15 cellular contexts compared by ENCODE assay signal in genomic region chr16:89741342-89742014, GRCh38. TPM values are rescaled to one million over a fixed set of nuclear protein-coding genes. Genes with fewer than 3 reads are reported as not detected.
DNase-seq lines count a peak whose midpoint lies in the region; ATAC-seq, FAIRE-seq and TF ChIP-seq lines count a peak whose summit lies in the region.
"Had no signal": no experiment of that assay in that cellular context is flagged by ENCODE, and none has a peak within 500 bp of the region (broad histone marks: within the 10 kb centered on the region; RNA-seq: fewer than 3 reads in every experiment).

No MANE protein-coding gene starts in this region.

- no peak for ATAC-seq in CD8-positive, alpha-beta T cell
- ATAC-seq in activated CD8-positive, alpha-beta T cell treated with anti-CD3 and anti-CD28 coated beads, Interleukin-2, amount 10 ng/mL, durations not matched to agents 7 days and 5 days: no peak
- ATAC-seq in memory B cell (ENCODE audit: low read depth) (peak; percentile 67), GM21529 (IDR thresholded peaks at IDR 0.05; ENCODE audit: unreplicated experiment) (no peak), HG03135 (IDR thresholded peaks at IDR 0.05; ENCODE audit: unreplicated experiment) (no peak)

- no peak overlapping the region for H3K4me3 ChIP-seq in A673 (ENCODE audit: low read depth, low read length, poor library complexity, severe bottlenecking)
- no peak overlapping the region for H3K4me3 ChIP-seq in CD8-positive, alpha-beta T cell (ENCODE audit: low read depth, low read length)
- H3K4me3 ChIP-seq: tibial nerve had no signal

- peak overlapping the region; percentile 49 for H3K27ac Mint-ChIP-seq in CD8-positive, alpha-beta T cell
- H3K27ac Mint-ChIP-seq in activated CD8-positive, alpha-beta T cell treated with anti-CD3 and anti-CD28 coated beads, Interleukin-2, amount 10 ng/mL, durations not matched to agents 7 days and 5 days: peak overlapping the region; percentile 66
- H3K27ac Mint-ChIP-seq in memory B cell: peak overlapping the region; percentile 41
- H3K27ac Mint-ChIP-seq: progenitor cell of endocrine pancreas; T-helper 2 cell treated with Interferon-gamma antibody and Interleukin-4, amounts not matched to agents 5 μg/mL and 100 μg/mL, for 36 hours had no signal

- peaks cover 83% of the 10 kb centered on the region for H3K36me3 ChIP-seq in A673 (ENCODE audit: insufficient read depth, low read length, poor library complexity, severe bottlenecking)
- peaks cover 38% of the 10 kb centered on the region for H3K36me3 ChIP-seq in CD8-positive, alpha-beta T cell (ENCODE audit: insufficient read depth, low read length)

- no peaks in the 10 kb centered on the region for H3K9me3 ChIP-seq in A673 (ENCODE audit: low read depth, low read length, poor library complexity, severe bottlenecking)
- H3K9me3 ChIP-seq in CD8-positive, alpha-beta T cell (ENCODE audit: low read length): no peaks in the 10 kb centered on the region
- H3K9me3 ChIP-seq: tibial nerve had no signal

- peaks cover 43% of the 10 kb centered on the region for H3K4me1 Mint-ChIP-seq in CD8-positive, alpha-beta T cell (ENCODE audit: low read depth)
- peaks cover 22% of the 10 kb centered on the region for H3K4me1 Mint-ChIP-seq in activated CD8-positive, alpha-beta T cell treated with anti-CD3 and anti-CD28 coated beads, Interleukin-2, amount 10 ng/mL, durations not matched to agents 7 days and 5 days (ENCODE audit: low read depth)
- peaks cover 6% of the 10 kb centered on the region for H3K4me1 Mint-ChIP-seq in memory B cell

- DNase-seq in A673 (ENCODE audit: low spot score) (no peak), memory B cell (ENCODE audit: low spot score in 2 of 2) (no peak), HuH-7.5 (ENCODE audit: low spot score) (no peak), HTR-8/SVneo (ENCODE audit: insufficient read length, low spot score) (no peak)
- no peak for DNase-seq in CD8-positive, alpha-beta T cell
- DNase-seq in activated CD8-positive, alpha-beta T cell treated with anti-CD3 and anti-CD28 coated beads, Interleukin-2, amount 10 ng/mL, durations not matched to agents 7 days and 5 days: no peak
- DNase-seq: C1 segment of cervical spinal cord; central memory CD4-positive, alpha-beta T cell; SHP77 treated with DMSO at 0.1 percent for 48 hours had no signal

- peak overlapping the region; percentile 4 for H3K27ac ChIP-seq in A673 (ENCODE audit: low read depth, low read length, poor library complexity, severe bottlenecking)
- H3K27ac ChIP-seq in CD8-positive, alpha-beta T cell (ENCODE audit: low read depth, low read length): no peak overlapping the region
- H3K27ac ChIP-seq: tibial nerve had no signal

- peaks cover 45% of the 10 kb centered on the region for H3K36me3 Mint-ChIP-seq in CD8-positive, alpha-beta T cell
- peaks cover 70% of the 10 kb centered on the region for H3K36me3 Mint-ChIP-seq in activated CD8-positive, alpha-beta T cell treated with anti-CD3 and anti-CD28 coated beads, Interleukin-2, amount 10 ng/mL, durations not matched to agents 7 days and 5 days (ENCODE audit: low read depth)
- H3K36me3 Mint-ChIP-seq in memory B cell: peaks cover 12% of the 10 kb centered on the region

- H3K9me3 Mint-ChIP-seq in CD8-positive, alpha-beta T cell: no peaks in the 10 kb centered on the region
- no peaks in the 10 kb centered on the region for H3K9me3 Mint-ChIP-seq in activated CD8-positive, alpha-beta T cell treated with anti-CD3 and anti-CD28 coated beads, Interleukin-2, amount 10 ng/mL, durations not matched to agents 7 days and 5 days (ENCODE audit: insufficient read depth)
- no peaks in the 10 kb centered on the region for H3K9me3 Mint-ChIP-seq in memory B cell
- H3K9me3 Mint-ChIP-seq: T-helper 2 cell treated with Interferon-gamma antibody and Interleukin-4, amounts not matched to agents 5 μg/mL and 100 μg/mL, for 36 hours had no signal

- H3K27me3 ChIP-seq in A673 (replicated peaks; ENCODE audit: insufficient read depth, low read depth, low read length, poor library complexity): no peaks in the 10 kb centered on the region
- no peaks in the 10 kb centered on the region for H3K27me3 ChIP-seq in CD8-positive, alpha-beta T cell (ENCODE audit: insufficient read depth, low read length)
- H3K27me3 ChIP-seq: tibial nerve had no signal

- H3K4me3 Mint-ChIP-seq in CD8-positive, alpha-beta T cell: no peak overlapping the region
- H3K4me3 Mint-ChIP-seq in activated CD8-positive, alpha-beta T cell treated with anti-CD3 and anti-CD28 coated beads, Interleukin-2, amount 10 ng/mL, durations not matched to agents 7 days and 5 days: no peak overlapping the region
- H3K4me3 Mint-ChIP-seq in memory B cell: no peak overlapping the region
- H3K4me3 Mint-ChIP-seq: T-helper 2 cell treated with Interferon-gamma antibody and Interleukin-4, amounts not matched to agents 5 μg/mL and 100 μg/mL, for 36 hours had no signal

- CTCF ChIA-PET in A673 (lab: Charles Lee): no interaction called here
- CTCF ChIA-PET in CD8-positive, alpha-beta T cell (lab: Charles Lee): interaction anchor here (0.5 to 3.0 kb wide), 8 partner anchors 10 to 169 kb away, joined by 3 to 9 read pairs (median 4); no protein-coding TSS in a partner anchor
- CTCF ChIA-PET in activated CD8-positive, alpha-beta T cell treated with anti-CD3 and anti-CD28 coated beads, Interleukin-2, amount 10 ng/mL, durations not matched to agents 7 days and 5 days (lab: Charles Lee): interaction anchor here (0.9 to 3.2 kb wide), 5 partner anchors 11 to 119 kb away, joined by 3 to 21 read pairs (median 4); no protein-coding TSS in a partner anchor

- intact Hi-C loops in A673 (cut with micrococcal nuclease; ENCODE audit: unreplicated experiment): no loop called here
- intact Hi-C loops in CD8-positive, alpha-beta T cell (cut with DNase I, micrococcal nuclease): loop anchor here in 1 of 2 experiments (2.0 kb wide), 1 partner anchor 35 kb away; no protein-coding TSS in a partner anchor

- FAIRE-seq in HTR-8/SVneo (lab: Jason Lieb, UNC): no peak
- FAIRE-seq: GM19239 had no signal

- POLR2A ChIA-PET in A673 (lab: Charles Lee; ENCODE audit: low non-redundant PET): no interaction called here
- POLR2A ChIA-PET in CD8-positive, alpha-beta T cell (lab: Charles Lee): interaction anchor here (0.7 to 15.7 kb wide), 7 partner anchors 17 to 52 kb away, joined by 3 to 114 read pairs (median 4); no protein-coding TSS in a partner anchor
- POLR2A ChIA-PET in activated CD8-positive, alpha-beta T cell treated with anti-CD3 and anti-CD28 coated beads, Interleukin-2, amount 10 ng/mL, durations not matched to agents 7 days and 5 days (lab: Charles Lee): interaction anchor here (1.0 to 7.6 kb wide), 2 partner anchors 18 to 24 kb away, joined by 5 to 42 read pairs; no protein-coding TSS in a partner anchor

- H3K27me3 Mint-ChIP-seq in CD8-positive, alpha-beta T cell (ENCODE audit: low read depth): no peaks in the 10 kb centered on the region
- H3K27me3 Mint-ChIP-seq in activated CD8-positive, alpha-beta T cell treated with anti-CD3 and anti-CD28 coated beads, Interleukin-2, amount 10 ng/mL, durations not matched to agents 7 days and 5 days (ENCODE audit: low read depth): no peaks in the 10 kb centered on the region
- no peaks in the 10 kb centered on the region for H3K27me3 Mint-ChIP-seq in memory B cell
- H3K27me3 Mint-ChIP-seq: progenitor cell of endocrine pancreas had no signal

- no peaks in the 10 kb centered on the region for H3K4me1 ChIP-seq in A673 (ENCODE audit: insufficient read depth, low read length, poor library complexity, severe bottlenecking)
- H3K4me1 ChIP-seq in CD8-positive, alpha-beta T cell (ENCODE audit: insufficient read depth, low read length): peaks cover 58% of the 10 kb centered on the region

- no TSS peak for BruUV-seq in A673 (replicated peaks; lab: Mats Ljungman, UMichigan)

- TF ChIP-seq CTCF in A673 (conservative IDR thresholded peaks at IDR 0.05; ENCODE audit: low read depth, low read length): no peak
- no peak for TF ChIP-seq CTCF in CD8-positive, alpha-beta T cell (IDR thresholded peaks at IDR 0.05)

RNA-seq across cellular contexts. Expression of gene ZNF276, which starts 20.1 kb away (rescaled TPM):
- total RNA-seq in A673 (2021): 37.2 and 37.3 TPM in 2 replicates
- 100 to 1,000 TPM; 127 to 130 TPM for total RNA-seq in CD8-positive, alpha-beta T cell
- 10 to 100 TPM; 67.5 to 69.6 TPM for total RNA-seq in activated CD8-positive, alpha-beta T cell treated with anti-CD3 and anti-CD28 coated beads, Interleukin-2, amount 10 ng/mL, durations not matched to agents 7 days and 5 days

RNA-seq across cellular contexts. Expression of gene VPS9D1, which starts 20.8 kb away (rescaled TPM):
- 3.4 and 5.6 TPM in 2 replicates for total RNA-seq in A673 (2021)
- total RNA-seq in CD8-positive, alpha-beta T cell: 10 to 100 TPM; 15.7 to 15.9 TPM
- 1 to 10 TPM; 6.6 to 7.5 TPM for total RNA-seq in activated CD8-positive, alpha-beta T cell treated with anti-CD3 and anti-CD28 coated beads, Interleukin-2, amount 10 ng/mL, durations not matched to agents 7 days and 5 days

RNA-seq across cellular contexts. Expression of gene SPATA2L, which starts 40.0 kb away (rescaled TPM):
- total RNA-seq in A673 (2021): 15.8 and 19.1 TPM in 2 replicates
- 10 to 100 TPM; 26.5 to 28.6 TPM for total RNA-seq in CD8-positive, alpha-beta T cell
- 1 to 10 TPM; 6.1 to 7.0 TPM for total RNA-seq in activated CD8-positive, alpha-beta T cell treated with anti-CD3 and anti-CD28 coated beads, Interleukin-2, amount 10 ng/mL, durations not matched to agents 7 days and 5 days

RNA-seq across cellular contexts. Expression of gene CDK10, which starts 55.0 kb away (rescaled TPM):
- 98.0 and 104 TPM in 2 replicates for total RNA-seq in A673 (2021)
- total RNA-seq in CD8-positive, alpha-beta T cell: 10 to 100 TPM; 67.0 to 73.1 TPM
- 10 to 100 TPM; 76.0 to 77.1 TPM for total RNA-seq in activated CD8-positive, alpha-beta T cell treated with anti-CD3 and anti-CD28 coated beads, Interleukin-2, amount 10 ng/mL, durations not matched to agents 7 days and 5 days
